8 cellular contexts compared by ENCODE assay signal in the genomic region with DNA sequence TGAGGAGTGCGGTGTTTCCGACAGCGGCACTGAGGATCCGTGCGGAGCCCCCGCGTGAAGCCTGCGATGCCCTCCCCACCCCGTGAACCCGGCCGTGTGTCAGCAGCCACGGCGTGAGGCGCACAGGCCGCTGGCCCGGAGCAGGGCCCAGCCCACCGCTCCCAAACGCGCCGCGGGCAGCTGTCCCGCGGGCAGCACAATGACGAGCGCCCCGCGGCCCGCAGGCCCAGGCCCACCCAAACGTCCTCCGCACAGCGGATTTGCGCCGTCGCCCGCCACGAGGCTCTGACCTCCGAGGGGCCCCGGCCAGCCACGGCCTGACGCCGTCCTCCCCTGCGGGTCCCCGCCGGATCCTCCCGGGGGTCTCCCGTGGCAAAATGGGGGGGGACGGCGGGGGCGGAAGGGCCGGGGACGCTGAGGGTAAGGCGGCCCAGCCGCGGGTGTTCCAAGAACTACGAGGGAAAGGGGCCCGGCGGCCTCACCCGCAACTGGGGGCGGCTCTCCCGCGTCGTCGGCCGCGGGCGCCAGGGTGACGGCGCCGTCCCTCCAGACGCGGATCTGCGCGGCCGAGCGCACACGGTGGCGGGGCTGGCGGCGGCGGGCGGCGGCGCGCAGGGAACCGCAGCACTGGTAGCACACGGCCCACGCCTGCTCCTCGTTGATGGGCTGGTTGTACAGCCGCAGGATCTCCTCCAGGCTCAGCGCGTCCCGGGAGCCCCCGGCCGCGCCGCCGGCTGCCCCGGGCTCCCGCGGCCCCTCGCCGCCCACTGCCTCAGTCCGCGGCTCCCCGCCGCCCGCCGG.
DNase-seq lines count a peak whose midpoint lies in the region; ATAC-seq and TF ChIP-seq lines count a peak whose summit lies in the region.

No MANE protein-coding gene starts in this region.

- no peaks in the 10 kb centered on the region for H4K20me1 ChIP-seq in SU-DHL-6 (ENCODE audit: low read depth, low read length)

- H3K9me3 Mint-ChIP-seq in central memory CD8-positive, alpha-beta T cell = no peaks in the 10 kb centered on the region

- peak overlapping the region; percentile 45 for H3K9ac ChIP-seq in SU-DHL-6 (ENCODE audit: low read length)

- H3K27me3 ChIP-seq in SU-DHL-6 (ENCODE audit: low read length) (no peaks in the 10 kb centered on the region), layer of hippocampus (ENCODE audit: control insufficient read depth, insufficient read depth, low read length) (no peaks in the 10 kb centered on the region)

- peak overlapping the region; percentile 60 for H3K4me2 ChIP-seq in SU-DHL-6 (ENCODE audit: low read depth, low read length, poor library complexity, severe bottlenecking)

- H3K36me3 Mint-ChIP-seq in central memory CD8-positive, alpha-beta T cell (ENCODE audit: insufficient read depth) = peaks cover 4% of the 10 kb centered on the region

- no peak for TF ChIP-seq CTCF in AG04449 (IDR thresholded peaks at IDR 0.05; ENCODE audit: insufficient read depth, low read length, missing control alignments)
- TF ChIP-seq CTCF in SU-DHL-6 (IDR thresholded peaks at IDR 0.05; ENCODE audit: insufficient read depth, low read length, poor library complexity, severe bottlenecking) = no peak

- H3K9me2 ChIP-seq in SU-DHL-6 (replicated peaks; ENCODE audit: insufficient read depth, low read length) = no peaks in the 10 kb centered on the region

- no peak overlapping the region for H3K27ac Mint-ChIP-seq in central memory CD8-positive, alpha-beta T cell (ENCODE audit: low read depth)

- peak overlapping the region; percentile 81 for H3K4me3 ChIP-seq in AG04449 (ENCODE audit: low read depth, low read length)
- peak overlapping the region; percentile 50 for H3K4me3 ChIP-seq in SU-DHL-6 (ENCODE audit: insufficient read depth, low read length, poor library complexity, severe bottlenecking)

- no peaks in the 10 kb centered on the region for H3K79me2 ChIP-seq in SU-DHL-6 (ENCODE audit: insufficient read depth, low read length)

- no peaks in the 10 kb centered on the region for H3K27me3 Mint-ChIP-seq in central memory CD8-positive, alpha-beta T cell

- POLR2A ChIA-PET in AG04449 (lab: Yijun Ruan, JAX) = interaction anchor here (0.7 kb wide), 1 partner anchor 645 kb away, joined by 3 read pairs; no protein-coding TSS in a partner anchor

- peak overlapping the region; percentile 72 for H3K4me3 Mint-ChIP-seq in central memory CD8-positive, alpha-beta T cell

- peaks cover 6% of the 10 kb centered on the region; the same call in 1 of the 2 replicates for H3F3A ChIP-seq in SU-DHL-6 (ENCODE audit: insufficient read depth)

- CTCF ChIA-PET in AG04449 (lab: Yijun Ruan, JAX) = interaction anchor here (2.0 to 15.7 kb wide), 2 partner anchors 124 to 267 kb away, joined by 4 to 336 read pairs; no protein-coding TSS in a partner anchor

- no peaks in the 10 kb centered on the region for H3K36me3 ChIP-seq in SU-DHL-6 (ENCODE audit: low read length)

- DNase-seq in AG04449 (ENCODE audit: low read depth, low spot score) (no peak), amniotic stem cell (lab: John Stamatoyannopoulos, UW) (no peak)
- DNase-seq in central memory CD8-positive, alpha-beta T cell (ENCODE audit: low spot score in 2 of 2) = no peak
- DNase-seq in stimulated activated CD4-positive, alpha-beta T cell treated with anti-CD3 and anti-CD28 coated beads, Interleukin-4, amount 100 ng/mL, for 24 hours = peak; percentile 8

- peak; percentile 45 for ATAC-seq in GM18502 (IDR thresholded peaks at IDR 0.05; ENCODE audit: poor library complexity, unreplicated experiment)
- ATAC-seq in HG03039 (IDR thresholded peaks at IDR 0.05; ENCODE audit: unreplicated experiment) = peak; percentile 35
- ATAC-seq in central memory CD8-positive, alpha-beta T cell (replicated peaks; ENCODE audit: extremely low read depth, poor library complexity, severe bottlenecking) = peak; percentile 63

- peak overlapping the region; percentile 73 for H2AFZ ChIP-seq in SU-DHL-6 (ENCODE audit: low read depth, low read length, severe bottlenecking)

- peaks cover 12% of the 10 kb centered on the region for H3K4me1 Mint-ChIP-seq in central memory CD8-positive, alpha-beta T cell

- H3K27ac ChIP-seq in SU-DHL-6 (ENCODE audit: low read depth, low read length) (no peak overlapping the region), layer of hippocampus (ENCODE audit: low read depth, low read length) (peak overlapping the region; percentile 84)

- no peaks in the 10 kb centered on the region for H3K9me3 ChIP-seq in SU-DHL-6 (ENCODE audit: insufficient read depth, low read length)
